ENCODE assay signal across 30 cellular contexts in the genomic region with DNA sequence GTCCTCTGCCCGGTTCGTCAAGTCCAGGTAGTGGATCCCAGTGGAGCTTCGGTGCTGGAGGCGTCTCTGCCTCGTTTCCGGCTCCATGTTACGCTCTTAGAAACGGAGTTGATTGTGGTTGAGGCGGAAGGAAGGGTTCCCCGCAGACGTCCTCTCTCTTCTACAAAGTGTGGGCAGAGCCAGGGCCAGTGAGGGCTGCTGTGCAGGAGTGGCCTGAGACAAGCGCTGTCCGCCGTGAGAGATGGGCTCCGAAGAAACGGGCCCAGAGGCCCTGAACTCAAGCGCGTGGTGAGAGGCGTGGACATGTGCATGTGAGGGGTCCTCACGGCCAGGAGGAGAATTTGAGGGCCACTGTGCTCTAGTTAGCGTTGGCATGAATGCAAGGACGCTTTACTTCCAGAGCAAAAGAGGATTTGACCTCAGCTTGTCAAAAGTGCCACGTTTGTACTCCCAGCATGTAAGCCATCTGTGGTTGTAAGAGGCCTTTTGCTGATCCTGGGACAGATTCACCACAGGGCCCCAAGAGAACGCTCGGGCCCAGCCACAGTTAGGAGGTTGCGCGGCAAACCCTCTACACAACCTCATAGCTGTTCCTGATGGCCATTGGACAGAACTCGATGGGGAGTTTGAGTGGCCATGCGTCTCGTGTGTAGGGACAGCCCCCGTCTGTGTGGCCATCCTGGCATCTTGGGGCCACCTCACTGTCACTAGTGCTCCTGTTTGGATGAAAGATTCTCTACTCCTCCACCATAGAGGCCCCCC. TPM values are rescaled to one million over a fixed set of nuclear protein-coding genes. Genes with fewer than 3 reads are reported as not detected.
DNase-seq lines count a peak whose midpoint lies in the region; ATAC-seq lines count a peak whose summit lies in the region.
"Had no signal": no experiment of that assay in that cellular context is flagged by ENCODE, and none has a peak within 500 bp of the region (broad histone marks: within the 10 kb centered on the region; RNA-seq: fewer than 3 reads in every experiment).

No MANE protein-coding gene starts in this region.

- H3K27me3 Mint-ChIP-seq in T-helper 1 cell treated with Interleukin-12 subunit alpha and Interleukin-12 subunit beta and Interleukin-4 antibody, amounts not matched to agents 30 μg/mL and 1 μg/mL, for 36 hours (ENCODE audit: low read depth) = no peaks in the 10 kb centered on the region
- H3K27me3 Mint-ChIP-seq in CD8-positive, alpha-beta memory T cell = no peaks in the 10 kb centered on the region
- H3K27me3 Mint-ChIP-seq in activated T-helper 1 cell treated with anti-CD3 and anti-CD28 coated beads, Interleukin-12 subunit alpha, Interleukin-12 subunit beta, Interleukin-2, Interleukin-4 antibody, amounts not matched to agents 30 ng/mL and 10 ng/mL and 1 ng/mL, durations not matched to agents 14 hours and 24 hours and 36 hours (ENCODE audit: insufficient read depth) = no peaks in the 10 kb centered on the region
- H3K27me3 Mint-ChIP-seq in naive thymus-derived CD8-positive, alpha-beta T cell = no peaks in the 10 kb centered on the region
- H3K27me3 Mint-ChIP-seq: activated B cell treated with CpG ODN at 0.5 μM for 24 hours, memory B cell had no signal

- peak overlapping the region; percentile 78 for H3K27ac ChIP-seq in CD8-positive, alpha-beta memory T cell (ENCODE audit: low read depth, low read length)
- H3K27ac ChIP-seq: 22Rv1, ascending aorta, dorsolateral prefrontal cortex, epithelial cell of prostate, HL-60 had no signal

- peaks cover 21% of the 10 kb centered on the region for H3K4me1 ChIP-seq in CD8-positive, alpha-beta memory T cell (ENCODE audit: insufficient read depth, low read length)
- H3K4me1 ChIP-seq: ascending aorta, Caco-2, heart left ventricle had no signal

- no peak for DNase-seq in T-helper 1 cell
- no peak for DNase-seq in CD8-positive, alpha-beta memory T cell
- no peak for DNase-seq in activated T-helper 1 cell treated with anti-CD3 and anti-CD28 coated beads, Interleukin-12 subunit alpha, Interleukin-12 subunit beta, Interleukin-2, Interleukin-4 antibody, amounts not matched to agents 30 ng/mL and 10 ng/mL and 1 ng/mL, durations not matched to agents 14 hours and 24 hours and 36 hours (ENCODE audit: low spot score)
- DNase-seq in naive thymus-derived CD8-positive, alpha-beta T cell = no peak
- no peak for DNase-seq in NCI-H2107 (lab: John Stamatoyannopoulos, UW)
- DNase-seq: activated B cell treated with CpG ODN at 0.5 μM for 24 hours; activated gamma-delta T cell; Caco-2; central memory CD4-positive, alpha-beta T cell; dorsolateral prefrontal cortex; heart left ventricle; left colon; NCI-H1092 treated with DMSO at 0.1 percent for 48 hours; NCI-H2029 treated with DMSO at 0.1 percent for 48 hours; retina; stimulated activated CD4-positive, alpha-beta T cell treated with anti-CD3 and anti-CD28 coated beads, Interleukin-2, amount 100 ng/mL, for 48 hours; stimulated activated naive CD4-positive, alpha-beta T cell had no signal

- intact Hi-C loops in activated T-helper 1 cell treated with anti-CD3 and anti-CD28 coated beads, Interleukin-12 subunit alpha, Interleukin-12 subunit beta, Interleukin-2, Interleukin-4 antibody, amounts not matched to agents 30 ng/mL and 10 ng/mL and 1 ng/mL, durations not matched to agents 14 hours and 24 hours and 36 hours (cut with micrococcal nuclease) = no loop called here

- H3K27me3 ChIP-seq in CD8-positive, alpha-beta memory T cell (ENCODE audit: insufficient read depth, low read length, poor library complexity, severe bottlenecking) = no peaks in the 10 kb centered on the region
- H3K27me3 ChIP-seq: ascending aorta, dorsolateral prefrontal cortex, heart left ventricle had no signal

- no peak overlapping the region for H3K4me3 Mint-ChIP-seq in T-helper 1 cell treated with Interleukin-12 subunit alpha and Interleukin-12 subunit beta and Interleukin-4 antibody, amounts not matched to agents 30 μg/mL and 1 μg/mL, for 36 hours
- peak overlapping the region; percentile 61 to 90 (median 84) for H3K4me3 Mint-ChIP-seq in CD8-positive, alpha-beta memory T cell
- no peak overlapping the region for H3K4me3 Mint-ChIP-seq in activated T-helper 1 cell treated with anti-CD3 and anti-CD28 coated beads, Interleukin-12 subunit alpha, Interleukin-12 subunit beta, Interleukin-2, Interleukin-4 antibody, amounts not matched to agents 30 ng/mL and 10 ng/mL and 1 ng/mL, durations not matched to agents 14 hours and 24 hours and 36 hours
- peak overlapping the region in 7 of 10 donors; percentile 15 to 90 (median 54) for H3K4me3 Mint-ChIP-seq in naive thymus-derived CD8-positive, alpha-beta T cell
- H3K4me3 Mint-ChIP-seq: activated B cell treated with CpG ODN at 0.5 μM for 24 hours, memory B cell had no signal

- no peak overlapping the region for H3K4me3 ChIP-seq in CD8-positive, alpha-beta memory T cell (ENCODE audit: low read length)
- H3K4me3 ChIP-seq: ascending aorta, dorsolateral prefrontal cortex, smooth muscle cell had no signal

- CTCF ChIA-PET in CD8-positive, alpha-beta memory T cell (lab: Charles Lee) = interaction anchor here (0.8 to 2.5 kb wide), 7 partner anchors 10 to 143 kb away, joined by 3 to 22 read pairs (median 5); partner anchors contain the start of genes MAN1B1, TPRN and TUBB4B

- H3K4me1 Mint-ChIP-seq in T-helper 1 cell treated with Interleukin-12 subunit alpha and Interleukin-12 subunit beta and Interleukin-4 antibody, amounts not matched to agents 30 μg/mL and 1 μg/mL, for 36 hours (ENCODE audit: low read depth) = peaks cover 24% of the 10 kb centered on the region
- H3K4me1 Mint-ChIP-seq in CD8-positive, alpha-beta memory T cell = peaks cover 23 to 27% (median 24%) of the 10 kb centered on the region in 3 donors
- H3K4me1 Mint-ChIP-seq in activated T-helper 1 cell treated with anti-CD3 and anti-CD28 coated beads, Interleukin-12 subunit alpha, Interleukin-12 subunit beta, Interleukin-2, Interleukin-4 antibody, amounts not matched to agents 30 ng/mL and 10 ng/mL and 1 ng/mL, durations not matched to agents 14 hours and 24 hours and 36 hours (ENCODE audit: low read depth) = peaks cover 23% of the 10 kb centered on the region
- H3K4me1 Mint-ChIP-seq in naive thymus-derived CD8-positive, alpha-beta T cell = peaks cover 7 to 21% (median 15%) of the 10 kb centered on the region in 4 donors

- H3K36me3 ChIP-seq in CD8-positive, alpha-beta memory T cell (ENCODE audit: insufficient read depth, low read length) = peaks cover 36% of the 10 kb centered on the region

- H3K27ac Mint-ChIP-seq in T-helper 1 cell treated with Interleukin-12 subunit alpha and Interleukin-12 subunit beta and Interleukin-4 antibody, amounts not matched to agents 30 μg/mL and 1 μg/mL, for 36 hours = peak overlapping the region; percentile 99
- H3K27ac Mint-ChIP-seq in CD8-positive, alpha-beta memory T cell = peak overlapping the region; percentile 91 to 99 (median 98)
- peak overlapping the region; percentile 93 for H3K27ac Mint-ChIP-seq in activated T-helper 1 cell treated with anti-CD3 and anti-CD28 coated beads, Interleukin-12 subunit alpha, Interleukin-12 subunit beta, Interleukin-2, Interleukin-4 antibody, amounts not matched to agents 30 ng/mL and 10 ng/mL and 1 ng/mL, durations not matched to agents 14 hours and 24 hours and 36 hours
- peak overlapping the region; percentile 91 to 97 (median 97) for H3K27ac Mint-ChIP-seq in naive thymus-derived CD8-positive, alpha-beta T cell

- no peaks in the 10 kb centered on the region for H3K9me3 ChIP-seq in CD8-positive, alpha-beta memory T cell (ENCODE audit: low read length)
- H3K9me3 ChIP-seq: ascending aorta, Caco-2, heart left ventricle had no signal

- peaks cover 34% of the 10 kb centered on the region for H3K36me3 Mint-ChIP-seq in T-helper 1 cell treated with Interleukin-12 subunit alpha and Interleukin-12 subunit beta and Interleukin-4 antibody, amounts not matched to agents 30 μg/mL and 1 μg/mL, for 36 hours (ENCODE audit: low read depth)
- peaks cover 0 to 42% (median 14%) of the 10 kb centered on the region in 3 donors for H3K36me3 Mint-ChIP-seq in CD8-positive, alpha-beta memory T cell
- H3K36me3 Mint-ChIP-seq in activated T-helper 1 cell treated with anti-CD3 and anti-CD28 coated beads, Interleukin-12 subunit alpha, Interleukin-12 subunit beta, Interleukin-2, Interleukin-4 antibody, amounts not matched to agents 30 ng/mL and 10 ng/mL and 1 ng/mL, durations not matched to agents 14 hours and 24 hours and 36 hours (ENCODE audit: low read depth) = peaks cover 26% of the 10 kb centered on the region
- peaks cover 0 to 34% (median 6%) of the 10 kb centered on the region in 3 donors for H3K36me3 Mint-ChIP-seq in naive thymus-derived CD8-positive, alpha-beta T cell

- POLR2A ChIA-PET in CD8-positive, alpha-beta memory T cell (lab: Charles Lee) = interaction anchor here (1.5 to 1.6 kb wide), 2 partner anchors 8 to 27 kb away, joined by 5 to 8 read pairs; partner anchors contain the start of gene SAPCD2
- POLR2A ChIA-PET in naive thymus-derived CD8-positive, alpha-beta T cell (lab: Charles Lee) = interaction anchor here (0.5 to 2.9 kb wide), 7 partner anchors 10 to 396 kb away, joined by 3 to 63 read pairs (median 6); partner anchors contain the start of genes DPP7, MAN1B1, RNF224 and TUBB4B

- no peak for ATAC-seq in naive thymus-derived CD8-positive, alpha-beta T cell
- no peak for ATAC-seq in HG02970 (IDR thresholded peaks at IDR 0.05; ENCODE audit: low FRiP score, unreplicated experiment)
- no peak for ATAC-seq in HG03108 (IDR thresholded peaks at IDR 0.05; ENCODE audit: unreplicated experiment)
- ATAC-seq: HepG2 had no signal

- H3K9me3 Mint-ChIP-seq in T-helper 1 cell treated with Interleukin-12 subunit alpha and Interleukin-12 subunit beta and Interleukin-4 antibody, amounts not matched to agents 30 μg/mL and 1 μg/mL, for 36 hours = no peaks in the 10 kb centered on the region
- no peaks in the 10 kb centered on the region for H3K9me3 Mint-ChIP-seq in CD8-positive, alpha-beta memory T cell
- H3K9me3 Mint-ChIP-seq in activated T-helper 1 cell treated with anti-CD3 and anti-CD28 coated beads, Interleukin-12 subunit alpha, Interleukin-12 subunit beta, Interleukin-2, Interleukin-4 antibody, amounts not matched to agents 30 ng/mL and 10 ng/mL and 1 ng/mL, durations not matched to agents 14 hours and 24 hours and 36 hours = no peaks in the 10 kb centered on the region
- no peaks in the 10 kb centered on the region for H3K9me3 Mint-ChIP-seq in naive thymus-derived CD8-positive, alpha-beta T cell
- H3K9me3 Mint-ChIP-seq: activated B cell treated with CpG ODN at 0.5 μM for 24 hours, memory B cell had no signal

RNA-seq across cellular contexts. Expression of gene MAN1B1, which starts 10.2 kb away (rescaled TPM):
- total RNA-seq in CD8-positive, alpha-beta memory T cell = 10 to 100 TPM; 31.9 to 32.7 TPM
- polyA plus RNA-seq in CD8-positive, alpha-beta memory T cell = 39.3 TPM
- total RNA-seq in activated T-helper 1 cell treated with anti-CD3 and anti-CD28 coated beads, Interleukin-12 subunit alpha, Interleukin-12 subunit beta, Interleukin-2, Interleukin-4 antibody, amounts not matched to agents 30 ng/mL and 10 ng/mL and 1 ng/mL, durations not matched to agents 14 hours and 24 hours and 36 hours = 48.1 and 53.6 TPM in 2 replicates
- 10 to 100 TPM; 66.9 to 73.2 TPM for total RNA-seq in naive thymus-derived CD8-positive, alpha-beta T cell
- 10 to 100 TPM; 30.6 to 46.6 (median 38.3) TPM for polyA plus RNA-seq in naive thymus-derived CD8-positive, alpha-beta T cell

RNA-seq across cellular contexts. Expression of gene DPP7, which starts 17.6 kb away (rescaled TPM):
- 100 to 1,000 TPM; 294 to 308 TPM for total RNA-seq in CD8-positive, alpha-beta memory T cell
- polyA plus RNA-seq in CD8-positive, alpha-beta memory T cell = 158 TPM
- 371 and 394 TPM in 2 replicates for total RNA-seq in activated T-helper 1 cell treated with anti-CD3 and anti-CD28 coated beads, Interleukin-12 subunit alpha, Interleukin-12 subunit beta, Interleukin-2, Interleukin-4 antibody, amounts not matched to agents 30 ng/mL and 10 ng/mL and 1 ng/mL, durations not matched to agents 14 hours and 24 hours and 36 hours
- total RNA-seq in naive thymus-derived CD8-positive, alpha-beta T cell = 100 to 1,000 TPM; 278 to 298 TPM
- 100 to 1,000 TPM in 2 of 3 donors, 10 to 100 TPM in 1; 98.7 to 126 (median 121) TPM for polyA plus RNA-seq in naive thymus-derived CD8-positive, alpha-beta T cell

RNA-seq across cellular contexts. Expression of gene UAP1L1, which starts 19.6 kb away (rescaled TPM):
- 10 to 100 TPM; 15.3 to 15.5 TPM for total RNA-seq in CD8-positive, alpha-beta memory T cell
- polyA plus RNA-seq in CD8-positive, alpha-beta memory T cell = 4.6 TPM
- 13.9 and 14.9 TPM in 2 replicates for total RNA-seq in activated T-helper 1 cell treated with anti-CD3 and anti-CD28 coated beads, Interleukin-12 subunit alpha, Interleukin-12 subunit beta, Interleukin-2, Interleukin-4 antibody, amounts not matched to agents 30 ng/mL and 10 ng/mL and 1 ng/mL, durations not matched to agents 14 hours and 24 hours and 36 hours
- total RNA-seq in naive thymus-derived CD8-positive, alpha-beta T cell = 10 to 100 TPM; 25.2 to 28.7 TPM
- polyA plus RNA-seq in naive thymus-derived CD8-positive, alpha-beta T cell = 1 to 10 TPM; 2.3 to 7.8 (median 2.8) TPM

RNA-seq across cellular contexts. Expression of gene SAPCD2, which starts 26.6 kb away (rescaled TPM):
- 10 to 100 TPM; 11.5 to 12.7 TPM for total RNA-seq in CD8-positive, alpha-beta memory T cell
- polyA plus RNA-seq in CD8-positive, alpha-beta memory T cell = 0.15 TPM
- total RNA-seq in activated T-helper 1 cell treated with anti-CD3 and anti-CD28 coated beads, Interleukin-12 subunit alpha, Interleukin-12 subunit beta, Interleukin-2, Interleukin-4 antibody, amounts not matched to agents 30 ng/mL and 10 ng/mL and 1 ng/mL, durations not matched to agents 14 hours and 24 hours and 36 hours = 23.9 and 25.1 TPM in 2 replicates
- under 1 TPM; 0.27 to 0.44 TPM for total RNA-seq in naive thymus-derived CD8-positive, alpha-beta T cell
- under 1 TPM in 2 of 3 donors, not detected in 1; 0.23 to 0.27 TPM for polyA plus RNA-seq in naive thymus-derived CD8-positive, alpha-beta T cell

RNA-seq across cellular contexts. Expression of gene GRIN1, which starts 42.0 kb away (rescaled TPM):
- total RNA-seq in CD8-positive, alpha-beta memory T cell = not detected
- not detected for polyA plus RNA-seq in CD8-positive, alpha-beta memory T cell
- 0.05 TPM in 2 replicates for total RNA-seq in activated T-helper 1 cell treated with anti-CD3 and anti-CD28 coated beads, Interleukin-12 subunit alpha, Interleukin-12 subunit beta, Interleukin-2, Interleukin-4 antibody, amounts not matched to agents 30 ng/mL and 10 ng/mL and 1 ng/mL, durations not matched to agents 14 hours and 24 hours and 36 hours
- total RNA-seq in naive thymus-derived CD8-positive, alpha-beta T cell = not detected
- not detected for polyA plus RNA-seq in naive thymus-derived CD8-positive, alpha-beta T cell
- total RNA-seq: ascending aorta, heart left ventricle, HepG2, myocyte, NCI-H460, osteocyte, smooth muscle cell had no signal
- polyA plus RNA-seq: smooth muscle cell had no signal

Comparison
In these comparisons a context has a peak if more than half of its experiments do, and no peak if none do; other contexts are left out.
1. H3K4me3 Mint-ChIP-seq: peak in CD8-positive, alpha-beta memory T cell (7 of 7) and naive thymus-derived CD8-positive, alpha-beta T cell (7 of 10); none in T-helper 1 cell treated with Interleukin-12 subunit alpha and Interleukin-12 subunit beta and Interleukin-4 antibody, amounts not matched to agents 30 μg/mL and 1 μg/mL, for 36 hours (single experiment) and activated T-helper 1 cell treated with anti-CD3 and anti-CD28 coated beads, Interleukin-12 subunit alpha, Interleukin-12 subunit beta, Interleukin-2, Interleukin-4 antibody, amounts not matched to agents 30 ng/mL and 10 ng/mL and 1 ng/mL, durations not matched to agents 14 hours and 24 hours and 36 hours (single experiment).
2. Peak in every context shown above with its lines, with median percentiles within 50 percentile points of each other: H3K27ac Mint-ChIP-seq.